In genomic region chr1:167555971-167556714, GRCh38 we compare ENCODE assay signal across 8 cellular contexts. TPM values are rescaled to one million over a fixed set of nuclear protein-coding genes. Genes with fewer than 3 reads are reported as not detected.
DNase-seq lines count a peak whose midpoint lies in the region; ATAC-seq and TF ChIP-seq lines count a peak whose summit lies in the region.

No MANE protein-coding gene starts in this region.

- WGBS in prostate gland, result 17% methylated on average over 5 of the region's 5 CpGs

- H3K9me3 ChIP-seq in MG63 (no peaks in the 10 kb centered on the region), prostate gland (no peaks in the 10 kb centered on the region), vagina (no peaks in the 10 kb centered on the region)

- CTCF ChIA-PET in GM10248 (lab: Yijun Ruan, JAX), result interaction anchor here (0.7 to 6.0 kb wide), 42 partner anchors 9 to 600 kb away, joined by 3 to 80 read pairs (median 4); no protein-coding TSS in a partner anchor
- CTCF ChIA-PET in activated naive CD4-positive, alpha-beta T cell treated with anti-CD3 and anti-CD28 coated beads, Interleukin-2, amount 10 ng/mL, durations not matched to agents 7 days and 5 days (lab: Charles Lee), result interaction anchor here (0.6 to 3.6 kb wide), 25 partner anchors 9 to 498 kb away, joined by 3 to 26 read pairs (median 4); partner anchors contain the start of gene POU2F1

- in situ Hi-C loops in SK-MEL-5 (cut with HindIII; ENCODE audit: low pct_unique_long_range_greater_than_20kb, low sequenced_read_pairs), result no loop called here

- peak; percentile 79 for TF ChIP-seq CTCF in GM10248 (IDR thresholded peaks at IDR 0.05; ENCODE audit: control extremely low read depth, extremely low read depth, low read depth, missing control alignments)
- TF ChIP-seq CTCF in glutamatergic neuron (IDR thresholded peaks at IDR 0.05; ENCODE audit: partially characterized antibody, unreplicated experiment), result peak; percentile 91
- TF ChIP-seq CTCF in prostate gland (IDR thresholded peaks at IDR 0.05), result peak; percentile 78 to 88 (median 83)
- TF ChIP-seq CTCF in vagina (IDR thresholded peaks at IDR 0.05), result peak; percentile 71 to 75 (median 74)

- H3K36me3 Mint-ChIP-seq in activated naive CD4-positive, alpha-beta T cell treated with anti-CD3 and anti-CD28 coated beads, Interleukin-2, amount 10 ng/mL, durations not matched to agents 7 days and 5 days, result no peaks in the 10 kb centered on the region
- H3K36me3 Mint-ChIP-seq in glutamatergic neuron (ENCODE audit: unreplicated experiment), result no peaks in the 10 kb centered on the region

- no peak for ATAC-seq in HG03025 (IDR thresholded peaks at IDR 0.05; ENCODE audit: low FRiP score, unreplicated experiment)

- H3K4me3 Mint-ChIP-seq in activated naive CD4-positive, alpha-beta T cell treated with anti-CD3 and anti-CD28 coated beads, Interleukin-2, amount 10 ng/mL, durations not matched to agents 7 days and 5 days, result no peak overlapping the region
- no peak overlapping the region for H3K4me3 Mint-ChIP-seq in glutamatergic neuron (ENCODE audit: unreplicated experiment)

- H3K4me3 ChIP-seq in MG63, result no peak overlapping the region
- H3K4me3 ChIP-seq in prostate gland, result no peak overlapping the region
- no peak overlapping the region for H3K4me3 ChIP-seq in vagina

- H3K27ac Mint-ChIP-seq in activated naive CD4-positive, alpha-beta T cell treated with anti-CD3 and anti-CD28 coated beads, Interleukin-2, amount 10 ng/mL, durations not matched to agents 7 days and 5 days, result no peak overlapping the region
- no peak overlapping the region for H3K27ac Mint-ChIP-seq in glutamatergic neuron (ENCODE audit: unreplicated experiment)

- intact Hi-C loops in prostate gland (cut with DNase I) (loop anchor here (10.0 kb wide), 1 partner anchor 249 kb away; no protein-coding TSS in a partner anchor), vagina (cut with DNase I) (no loop called here)

- DNase-seq in GM10248 (ENCODE audit: extremely low spot score) (peak; percentile 66), MG63 (peak; percentile 51), SK-MEL-5 (ENCODE audit: low read depth, low spot score) (peak; percentile 81), glutamatergic neuron (peak; percentile 81), prostate gland (ENCODE audit: low spot score) (peak; percentile 75), vagina (ENCODE audit: extremely low spot score in 2 of 2) (no peak)
- DNase-seq in activated naive CD4-positive, alpha-beta T cell treated with anti-CD3 and anti-CD28 coated beads, Interleukin-2, amount 10 ng/mL, durations not matched to agents 7 days and 5 days, result peak; percentile 85

- H3K4me1 Mint-ChIP-seq in activated naive CD4-positive, alpha-beta T cell treated with anti-CD3 and anti-CD28 coated beads, Interleukin-2, amount 10 ng/mL, durations not matched to agents 7 days and 5 days, result peaks cover 24% of the 10 kb centered on the region
- peaks cover 3% of the 10 kb centered on the region for H3K4me1 Mint-ChIP-seq in glutamatergic neuron (ENCODE audit: low read depth, unreplicated experiment)

- peaks cover 18% of the 10 kb centered on the region for H3K27me3 Mint-ChIP-seq in activated naive CD4-positive, alpha-beta T cell treated with anti-CD3 and anti-CD28 coated beads, Interleukin-2, amount 10 ng/mL, durations not matched to agents 7 days and 5 days
- H3K27me3 Mint-ChIP-seq in glutamatergic neuron (ENCODE audit: unreplicated experiment), result peaks cover 3% of the 10 kb centered on the region

- no peaks in the 10 kb centered on the region for H3K4me1 ChIP-seq in prostate gland (replicated peaks)
- H3K4me1 ChIP-seq in vagina, result peaks cover 22% of the 10 kb centered on the region

- POLR2A ChIA-PET in GM10248 (lab: Yijun Ruan, JAX), result no interaction called here

- H3K27ac ChIP-seq in prostate gland (no peak overlapping the region), vagina (no peak overlapping the region)

- H3K27me3 ChIP-seq in MG63 (no peaks in the 10 kb centered on the region), prostate gland (replicated peaks; ENCODE audit: insufficient read depth) (no peaks in the 10 kb centered on the region), vagina (no peaks in the 10 kb centered on the region)

- H3K36me3 ChIP-seq in MG63, result no peaks in the 10 kb centered on the region
- H3K36me3 ChIP-seq in prostate gland, result no peaks in the 10 kb centered on the region
- H3K36me3 ChIP-seq in vagina, result no peaks in the 10 kb centered on the region

- no peaks in the 10 kb centered on the region for H3K9me3 Mint-ChIP-seq in activated naive CD4-positive, alpha-beta T cell treated with anti-CD3 and anti-CD28 coated beads, Interleukin-2, amount 10 ng/mL, durations not matched to agents 7 days and 5 days
- H3K9me3 Mint-ChIP-seq in glutamatergic neuron (ENCODE audit: unreplicated experiment), result no peaks in the 10 kb centered on the region

- TF ChIP-seq POLR2A in prostate gland (IDR thresholded peaks at IDR 0.05), result no peak
- no peak for TF ChIP-seq POLR2A in vagina (IDR thresholded peaks at IDR 0.05)

RNA-seq across cellular contexts. Expression of gene CREG1, which starts 2.6 kb away (rescaled TPM):
- 60.7 and 65.3 TPM in 2 replicates for total RNA-seq in MG63 (2014; rRNA removed; shearing (Covaris generic); ENCODE audit: low replicate concordance)
- 152 and 156 TPM in 2 replicates for total RNA-seq in SK-MEL-5 (2014; rRNA removed; shearing (Covaris generic))
- polyA plus RNA-seq in SK-MEL-5 (2015; cell fraction: cytosol; rRNA removed), result 223 and 226 TPM in 2 replicates
- polyA plus RNA-seq in SK-MEL-5 (2015; cell fraction: nucleus; rRNA removed), result 31.6 and 39.4 TPM in 2 replicates
- 2.5 TPM for total RNA-seq in glutamatergic neuron (ENCODE audit: unreplicated experiment)
- 100 to 1,000 TPM; 132 to 204 TPM for total RNA-seq in prostate gland
- 152 TPM for total RNA-seq in vagina

RNA-seq across cellular contexts. Expression of gene CD247, which starts 37.8 kb away (rescaled TPM):
- total RNA-seq in MG63 (2014; rRNA removed; shearing (Covaris generic); ENCODE audit: low replicate concordance), result 2.5 TPM in 1 of 2 replicates, not detected in the other
- 0.77 TPM in 1 of 2 replicates, not detected in the other for total RNA-seq in SK-MEL-5 (2014; rRNA removed; shearing (Covaris generic))
- 0.56 and 0.63 TPM in 2 replicates for polyA plus RNA-seq in SK-MEL-5 (2015; cell fraction: cytosol; rRNA removed)
- 0.66 and 1.4 TPM in 2 replicates for polyA plus RNA-seq in SK-MEL-5 (2015; cell fraction: nucleus; rRNA removed)
- total RNA-seq in glutamatergic neuron (ENCODE audit: unreplicated experiment) (not detected), prostate gland (under 1 TPM in 1 of 2 donors, not detected in 1; 0.96 TPM), vagina (9.8 TPM)

Comparison
In these comparisons a context has a peak if more than half of its experiments do, and no peak if none do; other contexts are left out.
1. DNase-seq: peak in GM10248 (single experiment), MG63 (single experiment), SK-MEL-5 (single experiment), activated naive CD4-positive, alpha-beta T cell treated with anti-CD3 and anti-CD28 coated beads, Interleukin-2, amount 10 ng/mL, durations not matched to agents 7 days and 5 days (single experiment), glutamatergic neuron (single experiment) and prostate gland (single experiment); none in vagina (0 of 2).
2. RNA of gene CREG1, which starts 2.6 kb away (total RNA-seq): 132 to 204 TPM in prostate gland, 152 to 156 TPM in SK-MEL-5, 152 TPM in vagina (single experiment) and 60.7 to 65.3 TPM in MG63; 2.5 TPM in glutamatergic neuron (single experiment); every median in the first group is over 10 times any median in the second.
3. Peak in every context shown above with its lines, with median percentiles within 50 percentile points of each other: CTCF ChIP-seq.